In genomic region chr19:4673216-4673615, GRCh38 we compare ENCODE assay signal across 2 cellular contexts.
TF ChIP-seq lines count a peak whose summit lies in the region.

No MANE protein-coding gene starts in this region.

TF ChIP-seq in HepG2, 621 proteins besides CTCF, POLR2A, EP300 and RAD21:
- TF ChIP-seq ZBTB4 (CRISPR knock-in tag; IDR thresholded peaks at IDR 0.05; ENCODE audit: borderline replicate concordance) (no peak), MAFF (IDR thresholded peaks at IDR 0.05; ENCODE audit: low read depth, low read length) (no peak), ZNF343 (CRISPR knock-in tag; IDR thresholded peaks at IDR 0.05) (no peak), SIN3B (IDR thresholded peaks at IDR 0.05; ENCODE audit: low read length) (no peak), ZC3H4 (CRISPR knock-in tag; IDR thresholded peaks at IDR 0.05; ENCODE audit: borderline replicate concordance) (no peak), WIZ (CRISPR knock-in tag; IDR thresholded peaks at IDR 0.05) (no peak)
- TF ChIP-seq, protein P1, sequence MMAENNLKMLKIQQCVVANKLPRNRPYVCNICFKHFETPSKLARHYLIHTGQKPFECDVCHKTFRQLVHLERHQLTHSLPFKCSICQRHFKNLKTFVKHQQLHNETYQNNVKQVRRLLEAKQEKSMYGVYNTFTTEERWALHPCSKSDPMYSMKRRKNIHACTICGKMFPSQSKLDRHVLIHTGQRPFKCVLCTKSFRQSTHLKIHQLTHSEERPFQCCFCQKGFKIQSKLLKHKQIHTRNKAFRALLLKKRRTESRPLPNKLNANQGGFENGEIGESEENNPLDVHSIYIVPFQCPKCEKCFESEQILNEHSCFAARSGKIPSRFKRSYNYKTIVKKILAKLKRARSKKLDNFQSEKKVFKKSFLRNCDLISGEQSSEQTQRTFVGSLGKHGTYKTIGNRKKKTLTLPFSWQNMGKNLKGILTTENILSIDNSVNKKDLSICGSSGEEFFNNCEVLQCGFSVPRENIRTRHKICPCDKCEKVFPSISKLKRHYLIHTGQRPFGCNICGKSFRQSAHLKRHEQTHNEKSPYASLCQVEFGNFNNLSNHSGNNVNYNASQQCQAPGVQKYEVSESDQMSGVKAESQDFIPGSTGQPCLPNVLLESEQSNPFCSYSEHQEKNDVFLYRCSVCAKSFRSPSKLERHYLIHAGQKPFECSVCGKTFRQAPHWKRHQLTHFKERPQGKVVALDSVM (CRISPR knock-in tag; IDR thresholded peaks at IDR 0.05) = peak; percentile 87
TF ChIP-seq in HepG2: peak in this region for 1.

TF ChIP-seq in WTC11, 78 proteins besides CTCF, POLR2A, EP300 and RAD21:
- TF ChIP-seq NFYB (CRISPR knock-in tag; conservative IDR thresholded peaks at IDR 0.05; ENCODE audit: low read depth) = no peak
- no peak for TF ChIP-seq ESRRA (CRISPR knock-in tag; IDR thresholded peaks at IDR 0.05; ENCODE audit: borderline replicate concordance)
- TF ChIP-seq SP1 (CRISPR knock-in tag; conservative IDR thresholded peaks at IDR 0.05) = no peak
